In the genomic region with DNA sequence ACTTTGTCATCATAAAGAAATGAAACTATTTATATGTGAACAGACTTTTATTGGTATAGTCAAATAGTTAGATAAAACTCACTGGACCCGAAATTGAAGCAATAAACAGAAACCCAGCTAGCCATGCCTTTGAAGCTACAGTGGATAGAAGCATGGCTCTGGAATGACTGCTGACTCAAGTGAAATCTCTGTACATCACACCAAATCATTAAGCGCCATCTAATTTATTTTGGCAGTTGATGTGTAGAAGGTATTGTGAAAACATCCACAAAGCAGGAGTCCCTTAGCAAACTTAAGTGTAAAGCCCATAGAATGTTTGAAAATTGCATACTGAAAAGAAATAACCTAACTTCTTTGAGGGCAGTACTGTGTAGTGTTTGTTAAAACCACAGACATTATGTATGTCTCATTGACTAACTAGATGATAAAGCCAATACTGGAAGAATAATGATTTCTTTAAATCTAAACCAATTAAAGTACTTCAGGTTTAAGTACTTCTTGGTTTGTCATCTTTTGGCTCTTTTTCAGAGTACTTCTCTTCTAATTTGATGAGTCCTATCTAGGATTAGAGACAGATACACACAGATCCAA, we compare ENCODE assay signal across 17 cellular contexts. TPM values are rescaled to one million over a fixed set of nuclear protein-coding genes. Genes with fewer than 3 reads are reported as not detected.
A peak's percentile ranks its signal among the peaks of the same experiment; 100 is the strongest.
DNase-seq lines count a peak whose midpoint lies in the region; ATAC-seq and TF ChIP-seq lines count a peak whose summit lies in the region.
"Had no signal": no experiment of that assay in that cellular context is flagged by ENCODE, and none has a peak within 500 bp of the region (broad histone marks: within the 10 kb centered on the region; RNA-seq: fewer than 3 reads in every experiment).

No MANE protein-coding gene starts in this region.

- H3K9me3 Mint-ChIP-seq in activated T-cell treated with anti-CD3 and anti-CD28 coated beads, Interleukin-2, amount 50 U/mL, for 72 hours: no peaks in the 10 kb centered on the region
- H3K9me3 Mint-ChIP-seq in activated naive CD8-positive, alpha-beta T cell (ENCODE audit: low read depth): no peaks in the 10 kb centered on the region
- H3K9me3 Mint-ChIP-seq in immature natural killer cell: no peaks in the 10 kb centered on the region
- no peaks in the 10 kb centered on the region for H3K9me3 Mint-ChIP-seq in stimulated activated naive B cell treated with anti-CD40 and anti-IgM and Interleukin-4, amounts not matched to agents 10 μg/mL and 1 μg/mL and 100 μg/mL, for 72 hours

- intact Hi-C loops in Right ventricle myocardium superior (cut with DNase I): no loop called here

- TF ChIP-seq CTCF in foreskin fibroblast (IDR thresholded peaks at IDR 0.05; ENCODE audit: low read depth, low read length): no peak

- H3K4me3 ChIP-seq in foreskin fibroblast (ENCODE audit: low read depth in 1 of 2, low read length in 2 of 2): no peak overlapping the region
- H3K4me3 ChIP-seq: thoracic aorta had no signal

- H3K4me3 Mint-ChIP-seq in activated T-cell treated with anti-CD3 and anti-CD28 coated beads, Interleukin-2, amount 50 U/mL, for 72 hours: no peak overlapping the region
- no peak overlapping the region for H3K4me3 Mint-ChIP-seq in activated naive CD8-positive, alpha-beta T cell
- H3K4me3 Mint-ChIP-seq in immature natural killer cell: no peak overlapping the region
- H3K4me3 Mint-ChIP-seq in stimulated activated naive B cell treated with anti-CD40 and anti-IgM and Interleukin-4, amounts not matched to agents 10 μg/mL and 1 μg/mL and 100 μg/mL, for 72 hours: no peak overlapping the region

- H3K4me1 Mint-ChIP-seq in activated T-cell treated with anti-CD3 and anti-CD28 coated beads, Interleukin-2, amount 50 U/mL, for 72 hours (ENCODE audit: low read depth): peaks cover 49% of the 10 kb centered on the region
- H3K4me1 Mint-ChIP-seq in activated naive CD8-positive, alpha-beta T cell (ENCODE audit: low read depth): peaks cover 55% of the 10 kb centered on the region
- peaks cover 28 to 55% of the 10 kb centered on the region in 2 donors for H3K4me1 Mint-ChIP-seq in immature natural killer cell
- H3K4me1 Mint-ChIP-seq in stimulated activated naive B cell treated with anti-CD40 and anti-IgM and Interleukin-4, amounts not matched to agents 10 μg/mL and 1 μg/mL and 100 μg/mL, for 72 hours: peaks cover 11 to 17% of the 10 kb centered on the region in 2 donors

- H3K27me3 Mint-ChIP-seq in activated T-cell treated with anti-CD3 and anti-CD28 coated beads, Interleukin-2, amount 50 U/mL, for 72 hours (ENCODE audit: low read depth): no peaks in the 10 kb centered on the region
- H3K27me3 Mint-ChIP-seq in activated naive CD8-positive, alpha-beta T cell: no peaks in the 10 kb centered on the region
- H3K27me3 Mint-ChIP-seq in immature natural killer cell (ENCODE audit: low read depth in 3 of 3): no peaks in the 10 kb centered on the region
- H3K27me3 Mint-ChIP-seq in stimulated activated naive B cell treated with anti-CD40 and anti-IgM and Interleukin-4, amounts not matched to agents 10 μg/mL and 1 μg/mL and 100 μg/mL, for 72 hours: no peaks in the 10 kb centered on the region

- peak in 1 of 2 donors; percentile 48 for ATAC-seq in activated T-cell treated with anti-CD3 and anti-CD28 coated beads, Interleukin-2, amount 50 U/mL, for 72 hours (replicated peaks in 1 of 2)
- ATAC-seq in stimulated activated naive B cell treated with anti-CD40 and anti-IgM and Interleukin-4, amounts not matched to agents 10 μg/mL and 1 μg/mL and 100 μg/mL, for 72 hours (replicated peaks): no peak
- ATAC-seq in Right ventricle myocardium superior (ENCODE audit: poor library complexity): no peak

- H3K36me3 Mint-ChIP-seq in activated T-cell treated with anti-CD3 and anti-CD28 coated beads, Interleukin-2, amount 50 U/mL, for 72 hours (ENCODE audit: insufficient read depth in 2 of 2): peaks cover 3 to 18% of the 10 kb centered on the region in 2 donors
- H3K36me3 Mint-ChIP-seq in activated naive CD8-positive, alpha-beta T cell: peaks cover 11% of the 10 kb centered on the region
- H3K36me3 Mint-ChIP-seq in immature natural killer cell: peaks cover 3 to 18% (median 8%) of the 10 kb centered on the region in 3 donors
- H3K36me3 Mint-ChIP-seq in stimulated activated naive B cell treated with anti-CD40 and anti-IgM and Interleukin-4, amounts not matched to agents 10 μg/mL and 1 μg/mL and 100 μg/mL, for 72 hours: peaks cover 13 to 30% of the 10 kb centered on the region in 2 donors

- peak overlapping the region; percentile 42 for H3K27ac Mint-ChIP-seq in activated T-cell treated with anti-CD3 and anti-CD28 coated beads, Interleukin-2, amount 50 U/mL, for 72 hours
- H3K27ac Mint-ChIP-seq in activated naive CD8-positive, alpha-beta T cell: peak overlapping the region; percentile 59
- H3K27ac Mint-ChIP-seq in immature natural killer cell: peak overlapping the region in 4 of 6 donors; percentile 7 to 41 (median 28)
- H3K27ac Mint-ChIP-seq in stimulated activated naive B cell treated with anti-CD40 and anti-IgM and Interleukin-4, amounts not matched to agents 10 μg/mL and 1 μg/mL and 100 μg/mL, for 72 hours: peak overlapping the region; percentile 11

- no peak for DNase-seq in activated T-cell treated with anti-CD3 and anti-CD28 coated beads, Interleukin-2, amount 50 U/mL, for 72 hours
- DNase-seq in activated T-cell treated with anti-CD3 and anti-CD28 coated beads, Interleukin-2, amount 50 U/mL, for 48 hours: no peak
- DNase-seq in immature natural killer cell (no peak), foreskin fibroblast (no peak), NCI-H2171 (lab: John Stamatoyannopoulos, UW) (no peak), Right ventricle myocardium superior (no peak)
- no peak for DNase-seq in stimulated activated naive B cell treated with anti-CD40 and anti-IgM and Interleukin-4, amounts not matched to agents 10 μg/mL and 1 μg/mL and 100 μg/mL, for 72 hours
- DNase-seq: activated CD8-positive, alpha-beta memory T cell treated with anti-CD3 and anti-CD28 coated beads, Interleukin-2, amount 50 U/mL, for 4 hours; Caco-2; GDM1; head of caudate nucleus; Kasumi-1; left cardiac atrium; NCI-H446 treated with DMSO at 0.1 percent for 48 hours had no signal

RNA-seq across cellular contexts. Expression of gene FBXL22, which starts 42.8 kb away (rescaled TPM):
- total RNA-seq in activated T-cell treated with anti-CD3 and anti-CD28 coated beads, Interleukin-2, amount 50 U/mL, for 72 hours: 1 to 10 TPM in 1 of 2 donors, under 1 TPM in 1; 0.79 to 1.3 TPM
- polyA plus RNA-seq in immature natural killer cell: 1 to 10 TPM in 1 of 3 donors, not detected in 2; 1.1 TPM
- total RNA-seq in Right ventricle myocardium superior: 31.0 TPM
- total RNA-seq: Caco-2, endothelial cell of umbilical vein had no signal

RNA-seq across cellular contexts. Expression of gene USP3, which starts 50.0 kb away (rescaled TPM):
- total RNA-seq in activated T-cell treated with anti-CD3 and anti-CD28 coated beads, Interleukin-2, amount 50 U/mL, for 72 hours: 10 to 100 TPM; 66.5 to 78.0 TPM
- polyA plus RNA-seq in immature natural killer cell: 10 to 100 TPM; 24.7 to 39.1 (median 32.9) TPM
- 15.9 TPM for total RNA-seq in Right ventricle myocardium superior

Comparison
In these comparisons a context has a peak if more than half of its experiments do, and no peak if none do; other contexts are left out.
1. RNA of gene FBXL22, which starts 42.8 kb away (total RNA-seq): 31.0 TPM in Right ventricle myocardium superior (single experiment); 0.79 to 1.3 TPM in activated T-cell treated with anti-CD3 and anti-CD28 coated beads, Interleukin-2, amount 50 U/mL, for 72 hours; every median in the first group is over 10 times any median in the second.
2. Peak in every context shown above with its lines, with median percentiles within 50 percentile points of each other: H3K27ac Mint-ChIP-seq.